ENCODE assay signal across 8 cellular contexts in genomic region chr1:67685067-67685557, GRCh38.
DNase-seq lines count a peak whose midpoint lies in the region; ATAC-seq and TF ChIP-seq lines count a peak whose summit lies in the region.

Gene GADD45A (plus strand): TSS chr1:67685201. CDS start chr1:67685495, 294 bp downstream.

- no peaks in the 10 kb centered on the region for H3K9me3 Mint-ChIP-seq in central memory CD8-positive, alpha-beta T cell

- peak within 1 kb of the TSS; percentile 85 for H3K4me3 Mint-ChIP-seq in central memory CD8-positive, alpha-beta T cell

- peaks cover 11% of the 10 kb centered on the region for H3K36me3 Mint-ChIP-seq in central memory CD8-positive, alpha-beta T cell (ENCODE audit: insufficient read depth)

- TF ChIP-seq CTCF in AG09309 (IDR thresholded peaks at IDR 0.05; ENCODE audit: control insufficient read depth, insufficient read depth, low read depth, low read length, missing control alignments) = no peak

- DNase-seq in AG09309 (ENCODE audit: low read depth) (peak; percentile 99), NCI-H446 (lab: John Stamatoyannopoulos, UW) (peak; percentile 99 to 100), islet precursor cell (peak; percentile 100)
- DNase-seq in activated CD4-positive, CD25-positive, alpha-beta regulatory T cell treated with anti-CD3 and anti-CD28 coated beads, Interleukin-2, amount 50 U/mL, for 16 hours (ENCODE audit: low read depth, low spot score) = peak; percentile 92
- DNase-seq in central memory CD8-positive, alpha-beta T cell (ENCODE audit: low spot score in 2 of 2) = peak; percentile 86 to 90
- DNase-seq in stimulated activated CD4-positive, alpha-beta T cell treated with anti-CD3 and anti-CD28 coated beads, Interleukin-12 subunit alpha, Interleukin-12 subunit beta, amount 100 ng/mL, for 48 hours (ENCODE audit: low read depth in 2 of 3, low spot score in 1 of 3) = peak; percentile 88 to 94 (median 89)

- peak within 1 kb of the TSS; percentile 94 for H3K27ac Mint-ChIP-seq in central memory CD8-positive, alpha-beta T cell (ENCODE audit: low read depth)

- peaks cover 24% of the 10 kb centered on the region for H3K4me1 Mint-ChIP-seq in central memory CD8-positive, alpha-beta T cell

- H3K27me3 Mint-ChIP-seq in central memory CD8-positive, alpha-beta T cell = no peaks in the 10 kb centered on the region

- H3K4me3 ChIP-seq in AG09309 (ENCODE audit: control insufficient read depth, low read depth, low read length) = peak within 1 kb of the TSS; percentile 98

- peak; percentile 79 for ATAC-seq in GM19025 (IDR thresholded peaks at IDR 0.05; ENCODE audit: low read depth, unreplicated experiment)
- ATAC-seq in HG03342 (IDR thresholded peaks at IDR 0.05; ENCODE audit: unreplicated experiment) = peak; percentile 88
- ATAC-seq in central memory CD8-positive, alpha-beta T cell (replicated peaks; ENCODE audit: extremely low read depth, poor library complexity, severe bottlenecking) = peak; percentile 89

Comparison
In these comparisons a context has a peak if more than half of its experiments do, and no peak if none do; other contexts are left out.
1. Peak in every context shown above with its lines: DNase-seq, ATAC-seq and H3K4me3 ChIP-seq.